ENCODE assay signal across 8 cellular contexts in genomic region chr5:112174959-112175594, GRCh38.
DNase-seq lines count a peak whose midpoint lies in the region; ATAC-seq and TF ChIP-seq lines count a peak whose summit lies in the region.

No MANE protein-coding gene starts in this region.

- intact Hi-C loops in activated T-helper 2 cell treated with anti-CD3 and anti-CD28 coated beads, Interferon-gamma antibody, Interleukin-2, Interleukin-4, amounts not matched to agents 10 μg/mL and 5 μg/mL and 100 μg/mL, durations not matched to agents 14 hours and 24 hours and 36 hours (cut with micrococcal nuclease): loop anchor here (1.0 to 5.0 kb wide), 3 partner anchors 245 to 1432 kb away; no protein-coding TSS in a partner anchor

- no peaks in the 10 kb centered on the region for H3K36me3 ChIP-seq in cardiac muscle cell

- no peaks in the 10 kb centered on the region for H3K4me1 ChIP-seq in cardiac muscle cell (ENCODE audit: low read depth)

- ATAC-seq in GM19395 (IDR thresholded peaks at IDR 0.05; ENCODE audit: unreplicated experiment) (peak; percentile 93), HG03439 (IDR thresholded peaks at IDR 0.05; ENCODE audit: unreplicated experiment) (peak; percentile 83)

- no peaks in the 10 kb centered on the region for H3K27me3 ChIP-seq in cardiac muscle cell

- H3K4me3 Mint-ChIP-seq in activated T-helper 2 cell treated with anti-CD3 and anti-CD28 coated beads, Interferon-gamma antibody, Interleukin-2, Interleukin-4, amounts not matched to agents 10 μg/mL and 5 μg/mL and 100 μg/mL, durations not matched to agents 14 hours and 24 hours and 36 hours (ENCODE audit: low read depth): no peak overlapping the region

- peak; percentile 92 for DNase-seq in DMS53 treated with DMSO at 0.1 percent for 48 hours (lab: John Stamatoyannopoulos, UW; ENCODE audit: unreplicated experiment)
- DNase-seq in NCI-H524 treated with DMSO at 0.1 percent for 48 hours (lab: John Stamatoyannopoulos, UW): peak; percentile 33
- DNase-seq in activated T-helper 2 cell treated with anti-CD3 and anti-CD28 coated beads, Interferon-gamma antibody, Interleukin-2, Interleukin-4, amounts not matched to agents 10 μg/mL and 5 μg/mL and 100 μg/mL, durations not matched to agents 14 hours and 24 hours and 36 hours (ENCODE audit: low spot score): peak; percentile 11
- DNase-seq in cardiac muscle cell (ENCODE audit: low read depth in 1 of 2, low spot score in 1 of 2): peak; percentile 71 to 74
- DNase-seq in retinal pigment epithelial cell (ENCODE audit: low read depth): no peak
- no peak for DNase-seq in mesenteric fat pad (ENCODE audit: low spot score)

- TF ChIP-seq CTCF in cardiac muscle cell (IDR thresholded peaks at IDR 0.05; ENCODE audit: low read depth, low read length) (peak; percentile 59), retinal pigment epithelial cell (conservative IDR thresholded peaks at IDR 0.05; ENCODE audit: low read depth, low read length) (peak; percentile 62)

- H3K36me3 Mint-ChIP-seq in activated T-helper 2 cell treated with anti-CD3 and anti-CD28 coated beads, Interferon-gamma antibody, Interleukin-2, Interleukin-4, amounts not matched to agents 10 μg/mL and 5 μg/mL and 100 μg/mL, durations not matched to agents 14 hours and 24 hours and 36 hours (ENCODE audit: low read depth): no peaks in the 10 kb centered on the region

- no peaks in the 10 kb centered on the region for H3K9me3 ChIP-seq in cardiac muscle cell (ENCODE audit: low read depth)

- peaks cover 21% of the 10 kb centered on the region for H3K27me3 Mint-ChIP-seq in activated T-helper 2 cell treated with anti-CD3 and anti-CD28 coated beads, Interferon-gamma antibody, Interleukin-2, Interleukin-4, amounts not matched to agents 10 μg/mL and 5 μg/mL and 100 μg/mL, durations not matched to agents 14 hours and 24 hours and 36 hours (ENCODE audit: low read depth)

- H3K4me3 ChIP-seq in cardiac muscle cell (no peak overlapping the region), retinal pigment epithelial cell (ENCODE audit: low read length) (no peak overlapping the region)

- no peak overlapping the region for H3K27ac ChIP-seq in cardiac muscle cell

- no peak overlapping the region for H3K27ac Mint-ChIP-seq in activated T-helper 2 cell treated with anti-CD3 and anti-CD28 coated beads, Interferon-gamma antibody, Interleukin-2, Interleukin-4, amounts not matched to agents 10 μg/mL and 5 μg/mL and 100 μg/mL, durations not matched to agents 14 hours and 24 hours and 36 hours

- no peaks in the 10 kb centered on the region for H3K9me3 Mint-ChIP-seq in activated T-helper 2 cell treated with anti-CD3 and anti-CD28 coated beads, Interferon-gamma antibody, Interleukin-2, Interleukin-4, amounts not matched to agents 10 μg/mL and 5 μg/mL and 100 μg/mL, durations not matched to agents 14 hours and 24 hours and 36 hours

- peaks cover 3% of the 10 kb centered on the region for H3K4me1 Mint-ChIP-seq in activated T-helper 2 cell treated with anti-CD3 and anti-CD28 coated beads, Interferon-gamma antibody, Interleukin-2, Interleukin-4, amounts not matched to agents 10 μg/mL and 5 μg/mL and 100 μg/mL, durations not matched to agents 14 hours and 24 hours and 36 hours (ENCODE audit: low read depth)

Comparison
In these comparisons a context has a peak if more than half of its experiments do, and no peak if none do; other contexts are left out.
1. DNase-seq: peak in DMS53 treated with DMSO at 0.1 percent for 48 hours (single experiment), NCI-H524 treated with DMSO at 0.1 percent for 48 hours (single experiment), activated T-helper 2 cell treated with anti-CD3 and anti-CD28 coated beads, Interferon-gamma antibody, Interleukin-2, Interleukin-4, amounts not matched to agents 10 μg/mL and 5 μg/mL and 100 μg/mL, durations not matched to agents 14 hours and 24 hours and 36 hours (single experiment) and cardiac muscle cell (2 of 2); none in retinal pigment epithelial cell (single experiment) and mesenteric fat pad (single experiment).